ENCODE assay signal across 31 cellular contexts in the genomic region with DNA sequence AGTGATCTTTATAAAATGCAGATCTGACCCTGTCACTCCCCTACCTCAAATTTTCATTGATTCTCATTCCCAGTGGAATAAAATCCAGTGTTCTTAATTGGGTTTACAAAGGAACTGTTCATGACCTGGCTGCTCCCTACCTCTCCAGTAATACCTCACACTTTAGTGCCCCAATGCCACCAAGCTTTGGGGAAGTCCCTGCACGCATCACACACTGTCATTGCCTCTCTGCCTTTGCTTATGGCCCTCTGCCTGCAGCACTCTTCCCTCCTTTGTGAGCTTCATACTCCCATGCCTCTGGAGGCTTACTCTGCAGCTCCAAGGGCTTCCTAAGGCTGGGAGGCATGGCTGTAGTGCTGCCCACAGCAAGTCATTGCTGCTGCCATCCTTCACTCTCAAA. TPM values are rescaled to one million over a fixed set of nuclear protein-coding genes. Genes with fewer than 3 reads are reported as not detected.
"Had no signal": no experiment of that assay in that cellular context is flagged by ENCODE, and none has a peak within 500 bp of the region (broad histone marks: within the 10 kb centered on the region; RNA-seq: fewer than 3 reads in every experiment).

No MANE protein-coding gene starts in this region.

- DNase-seq: hippocampal formation; kidney; left colon; left lung; lower lobe of right lung; mesendoderm; naive B cell; natural killer cell; nephron progenitor cell; ovary; right lobe of liver; stimulated activated CD4-positive, alpha-beta T cell treated with anti-CD3 and anti-CD28 coated beads, Interleukin-2, amount 100 ng/mL, for 24 hours; stimulated activated CD4-positive, alpha-beta T cell treated with anti-CD3 and anti-CD28 coated beads, Interleukin-4, amount 100 ng/mL, for 24 hours; stimulated activated naive CD4-positive, alpha-beta T cell treated with Interleukin-2 at 50 U/mL for 16 hours; stimulated activated naive CD8-positive, alpha-beta T cell treated with anti-CD3 and anti-CD28 coated beads, Interleukin-15, amount 100 ng/mL, for 72 hours; substantia nigra; uterus had no signal

- ATAC-seq: left colon; left lung; lower lobe of right lung; natural killer cell; right lobe of liver; stimulated activated memory B cell treated with anti-CD40 and anti-IgM and Interleukin-4, amounts not matched to agents 10 μg/mL and 1 μg/mL and 100 μg/mL, for 72 hours; stimulated activated naive CD8-positive, alpha-beta T cell treated with anti-CD3 and anti-CD28 coated beads, Interleukin-15, amount 100 ng/mL, for 72 hours had no signal

- H3K36me3 Mint-ChIP-seq: mesothelial cell of epicardium; naive B cell; natural killer cell; neural progenitor cell; stimulated activated memory B cell treated with anti-CD40 and anti-IgM and Interleukin-4, amounts not matched to agents 10 μg/mL and 1 μg/mL and 100 μg/mL, for 72 hours; type B pancreatic cell had no signal

- H3K36me3 ChIP-seq: left lung, lower lobe of right lung, neural progenitor cell, ovary, right atrium auricular region, right lobe of liver, tibial nerve, uterus had no signal

- H3K27me3 ChIP-seq: neural progenitor cell, ovary, right atrium auricular region, right lobe of liver, uterus had no signal

- H3K9me3 Mint-ChIP-seq: mesothelial cell of epicardium; natural killer cell; neural progenitor cell; stimulated activated naive CD8-positive, alpha-beta T cell treated with anti-CD3 and anti-CD28 coated beads, Interleukin-15, amount 100 ng/mL, for 72 hours; type B pancreatic cell had no signal

- H3K4me1 ChIP-seq: left lung, lower lobe of right lung, neural progenitor cell, right atrium auricular region, right lobe of liver, tibial nerve, uterus had no signal

- H3K9me3 ChIP-seq: left lung, lower lobe of right lung, ovary, right atrium auricular region, right lobe of liver, tibial nerve, uterus had no signal

- H3K4me1 Mint-ChIP-seq: mesothelial cell of epicardium; naive B cell; natural killer cell; neural progenitor cell; stimulated activated memory B cell treated with anti-CD40 and anti-IgM and Interleukin-4, amounts not matched to agents 10 μg/mL and 1 μg/mL and 100 μg/mL, for 72 hours; stimulated activated naive CD8-positive, alpha-beta T cell treated with anti-CD3 and anti-CD28 coated beads, Interleukin-15, amount 100 ng/mL, for 72 hours had no signal

- H3K4me3 ChIP-seq: left lung, lower lobe of right lung, neural progenitor cell, ovary, right atrium auricular region, right lobe of liver, smooth muscle cell, tibial nerve, uterus had no signal

- H3K27ac Mint-ChIP-seq: mesothelial cell of epicardium; natural killer cell; nephron progenitor cell; neural progenitor cell; progenitor cell of endocrine pancreas; stimulated activated memory B cell treated with anti-CD40 and anti-IgM and Interleukin-4, amounts not matched to agents 10 μg/mL and 1 μg/mL and 100 μg/mL, for 72 hours; stimulated activated naive CD8-positive, alpha-beta T cell treated with anti-CD3 and anti-CD28 coated beads, Interleukin-15, amount 100 ng/mL, for 72 hours; type B pancreatic cell had no signal

- H3K4me3 Mint-ChIP-seq: mesothelial cell of epicardium; naive B cell; natural killer cell; nephron progenitor cell; neural progenitor cell; stimulated activated memory B cell treated with anti-CD40 and anti-IgM and Interleukin-4, amounts not matched to agents 10 μg/mL and 1 μg/mL and 100 μg/mL, for 72 hours; stimulated activated naive CD8-positive, alpha-beta T cell treated with anti-CD3 and anti-CD28 coated beads, Interleukin-15, amount 100 ng/mL, for 72 hours; type B pancreatic cell had no signal

- H3K27ac ChIP-seq: left lung, lower lobe of right lung, neural progenitor cell, ovary, right atrium auricular region, right lobe of liver, tibial nerve, uterus had no signal

RNA-seq across cellular contexts. Expression of a gene that starts 57.4 kb away (rescaled TPM):
- total RNA-seq: kidney, left colon, liver, mononuclear cell, progenitor cell of endocrine pancreas, pulmonary artery endothelial cell, renal cortical epithelial cell, right atrium auricular region, right lobe of liver, skeletal muscle tissue, smooth muscle cell, ureter, uterus had no signal
- polyA plus RNA-seq: liver, smooth muscle cell had no signal
